In genomic region chr9:136364369-136364748, GRCh38 we compare ENCODE assay signal across 9 cellular contexts. TPM values are rescaled to one million over a fixed set of nuclear protein-coding genes. Genes with fewer than 3 reads are reported as not detected.
DNase-seq lines count a peak whose midpoint lies in the region; ATAC-seq and TF ChIP-seq lines count a peak whose summit lies in the region.
"Had no signal": no experiment of that assay in that cellular context is flagged by ENCODE, and none has a peak within 500 bp of the region (broad histone marks: within the 10 kb centered on the region; RNA-seq: fewer than 3 reads in every experiment).

No MANE protein-coding gene starts in this region.

- no peaks in the 10 kb centered on the region for H3K9me3 Mint-ChIP-seq in activated naive CD4-positive, alpha-beta T cell treated with anti-CD3 and anti-CD28 coated beads for 36 hours
- no peaks in the 10 kb centered on the region for H3K9me3 Mint-ChIP-seq in stimulated activated memory B cell treated with anti-CD40 and anti-IgM and Interleukin-4, amounts not matched to agents 10 μg/mL and 1 μg/mL and 100 μg/mL, for 72 hours

- no peaks in the 10 kb centered on the region for H3K27me3 Mint-ChIP-seq in activated naive CD4-positive, alpha-beta T cell treated with anti-CD3 and anti-CD28 coated beads for 36 hours (ENCODE audit: low read depth)
- no peaks in the 10 kb centered on the region for H3K27me3 Mint-ChIP-seq in stimulated activated memory B cell treated with anti-CD40 and anti-IgM and Interleukin-4, amounts not matched to agents 10 μg/mL and 1 μg/mL and 100 μg/mL, for 72 hours

- H3K4me3 Mint-ChIP-seq in activated naive CD4-positive, alpha-beta T cell treated with anti-CD3 and anti-CD28 coated beads for 36 hours = no peak overlapping the region
- H3K4me3 Mint-ChIP-seq in stimulated activated memory B cell treated with anti-CD40 and anti-IgM and Interleukin-4, amounts not matched to agents 10 μg/mL and 1 μg/mL and 100 μg/mL, for 72 hours = peak overlapping the region; percentile 67

- H3K4me3 ChIP-seq in dorsolateral prefrontal cortex = peak overlapping the region in 30 of 59 donors; percentile 55 to 97 (median 79)

- TF ChIP-seq CTCF in RWPE1 (conservative IDR thresholded peaks at IDR 0.05; ENCODE audit: low read depth) (no peak), dorsolateral prefrontal cortex (IDR thresholded peaks at IDR 0.05 in 54 of 56, conservative IDR thresholded peaks at IDR 0.05 in 2 of 56; ENCODE audit: low read depth in 1 of 56, partially characterized antibody in 56 of 56) (no peak), foreskin keratinocyte (conservative IDR thresholded peaks at IDR 0.05) (no peak)

- no peaks in the 10 kb centered on the region for H3K27me3 ChIP-seq in dorsolateral prefrontal cortex
- peaks cover 10% of the 10 kb centered on the region for H3K27me3 ChIP-seq in foreskin keratinocyte
- H3K27me3 ChIP-seq: MG63 had no signal

- peak overlapping the region; percentile 88; the same call in 1 of the 2 replicates for H3K27ac ChIP-seq in RWPE1
- H3K27ac ChIP-seq in dorsolateral prefrontal cortex = no peak overlapping the region
- H3K27ac ChIP-seq in foreskin keratinocyte = no peak overlapping the region

- CTCF ChIA-PET in activated naive CD4-positive, alpha-beta T cell treated with anti-CD3 and anti-CD28 coated beads for 36 hours (lab: Charles Lee) = interaction anchor here (0.6 to 1.4 kb wide), 3 partner anchors 28 to 82 kb away, joined by 3 read pairs; partner anchors contain the start of gene SNAPC4
- CTCF ChIA-PET in RWPE1 (lab: Yijun Ruan, JAX) = interaction anchor here (0.5 to 3.7 kb wide), 19 partner anchors 8 to 340 kb away, joined by 3 to 23 read pairs (median 4); partner anchors contain the start of gene SNAPC4

- DNase-seq in activated naive CD4-positive, alpha-beta T cell treated with anti-CD3 and anti-CD28 coated beads for 36 hours = peak; percentile 18
- no peak for DNase-seq in activated naive CD4-positive, alpha-beta T cell treated with anti-CD3 and anti-CD28 coated beads, Interleukin-2, amount 50 U/mL, for 16 hours
- no peak for DNase-seq in RWPE1 (ENCODE audit: low spot score)
- DNase-seq in dorsolateral prefrontal cortex = no peak
- DNase-seq in activated CD8-positive, alpha-beta memory T cell treated with anti-CD3 and anti-CD28 coated beads, Interleukin-2, amount 50 U/mL, for 48 hours = no peak
- no peak for DNase-seq in foreskin keratinocyte
- DNase-seq in cortex of kidney (lab: John Stamatoyannopoulos, UW) = no peak

- no peaks in the 10 kb centered on the region for H3K36me3 Mint-ChIP-seq in activated naive CD4-positive, alpha-beta T cell treated with anti-CD3 and anti-CD28 coated beads for 36 hours (ENCODE audit: low read depth)
- peaks cover 22% of the 10 kb centered on the region for H3K36me3 Mint-ChIP-seq in stimulated activated memory B cell treated with anti-CD40 and anti-IgM and Interleukin-4, amounts not matched to agents 10 μg/mL and 1 μg/mL and 100 μg/mL, for 72 hours

- intact Hi-C loops in activated naive CD4-positive, alpha-beta T cell treated with anti-CD3 and anti-CD28 coated beads for 36 hours (cut with micrococcal nuclease) = no loop called here
- intact Hi-C loops in dorsolateral prefrontal cortex (cut with DNase I) = loop anchor here in 1 of 2 donors (2.0 to 5.0 kb wide), 2 partner anchors 34 to 37 kb away; partner anchors contain the start of gene GPSM1

- H3K27ac Mint-ChIP-seq in activated naive CD4-positive, alpha-beta T cell treated with anti-CD3 and anti-CD28 coated beads for 36 hours = no peak overlapping the region
- H3K27ac Mint-ChIP-seq in stimulated activated memory B cell treated with anti-CD40 and anti-IgM and Interleukin-4, amounts not matched to agents 10 μg/mL and 1 μg/mL and 100 μg/mL, for 72 hours = no peak overlapping the region

- H3K4me1 ChIP-seq in foreskin keratinocyte = no peaks in the 10 kb centered on the region

- POLR2A ChIA-PET in RWPE1 (lab: Yijun Ruan, JAX; ENCODE audit: low non-redundant PET) = interaction anchor here (1.1 kb wide), 1 partner anchor 8 kb away, joined by 5 read pairs; no protein-coding TSS in a partner anchor

- no peak for ATAC-seq in stimulated activated memory B cell treated with anti-CD40 and anti-IgM and Interleukin-4, amounts not matched to agents 10 μg/mL and 1 μg/mL and 100 μg/mL, for 72 hours
- ATAC-seq in foreskin keratinocyte = no peak

- peaks cover 5% of the 10 kb centered on the region for H3K4me1 Mint-ChIP-seq in activated naive CD4-positive, alpha-beta T cell treated with anti-CD3 and anti-CD28 coated beads for 36 hours (ENCODE audit: low read depth)
- peaks cover 16% of the 10 kb centered on the region for H3K4me1 Mint-ChIP-seq in stimulated activated memory B cell treated with anti-CD40 and anti-IgM and Interleukin-4, amounts not matched to agents 10 μg/mL and 1 μg/mL and 100 μg/mL, for 72 hours

RNA-seq across cellular contexts. Expression of gene DNLZ, which starts 0.8 kb away (rescaled TPM):
- 10 to 100 TPM in 1 of 2 experiments, 1 to 10 TPM in 1; 9.9 to 12.0 TPM for total RNA-seq in activated naive CD4-positive, alpha-beta T cell treated with anti-CD3 and anti-CD28 coated beads for 36 hours
- total RNA-seq in dorsolateral prefrontal cortex (10 to 100 TPM; 10.7 to 49.9 (median 18.5) TPM), foreskin keratinocyte (17.9 and 25.2 TPM in 2 replicates)
- polyA plus RNA-seq in foreskin keratinocyte = 30.9 and 48.7 TPM in 2 replicates

RNA-seq across cellular contexts. Expression of gene CARD9, which starts 9.1 kb away (rescaled TPM):
- total RNA-seq in activated naive CD4-positive, alpha-beta T cell treated with anti-CD3 and anti-CD28 coated beads for 36 hours = under 1 TPM; 0.12 to 0.22 TPM
- 10 to 100 TPM in 8 of 120 experiments, 1 to 10 TPM in 112; 1.4 to 16.3 (median 5.4) TPM for total RNA-seq in dorsolateral prefrontal cortex
- 0.24 and 0.35 TPM in 2 replicates for total RNA-seq in foreskin keratinocyte
- 0.17 and 0.32 TPM in 2 replicates for polyA plus RNA-seq in foreskin keratinocyte

RNA-seq across cellular contexts. Expression of gene SNAPC4, which starts 35.6 kb away (rescaled TPM):
- 10 to 100 TPM; 12.3 to 14.1 TPM for total RNA-seq in activated naive CD4-positive, alpha-beta T cell treated with anti-CD3 and anti-CD28 coated beads for 36 hours
- total RNA-seq in dorsolateral prefrontal cortex (10 to 100 TPM in 119 of 120 experiments, 1 to 10 TPM in 1; 9.8 to 23.9 (median 14.4) TPM), foreskin keratinocyte (8.5 and 9.6 TPM in 2 replicates)
- 5.8 and 6.5 TPM in 2 replicates for polyA plus RNA-seq in foreskin keratinocyte

RNA-seq across cellular contexts. Expression of gene GPSM1, which starts 37.0 kb away (rescaled TPM):
- total RNA-seq in activated naive CD4-positive, alpha-beta T cell treated with anti-CD3 and anti-CD28 coated beads for 36 hours = 1 to 10 TPM; 9.0 TPM
- total RNA-seq in dorsolateral prefrontal cortex = 10 to 100 TPM; 31.5 to 79.7 (median 44.8) TPM
- 3.6 and 6.2 TPM in 2 replicates for total RNA-seq in foreskin keratinocyte
- polyA plus RNA-seq in foreskin keratinocyte = 3.4 and 5.3 TPM in 2 replicates

RNA-seq across cellular contexts. Expression of gene ENTR1, which starts 46.1 kb away (rescaled TPM):
- total RNA-seq in activated naive CD4-positive, alpha-beta T cell treated with anti-CD3 and anti-CD28 coated beads for 36 hours = 10 to 100 TPM; 85.7 to 91.6 TPM
- total RNA-seq in dorsolateral prefrontal cortex = 10 to 100 TPM; 22.3 to 62.1 (median 38.0) TPM
- total RNA-seq in foreskin keratinocyte = 45.3 and 57.1 TPM in 2 replicates
- 42.3 and 54.1 TPM in 2 replicates for polyA plus RNA-seq in foreskin keratinocyte
